Comparison of ENCODE assay signal across 8 cellular contexts in genomic region chr22:38181453-38182200, GRCh38. TPM values are rescaled to one million over a fixed set of nuclear protein-coding genes. Genes with fewer than 3 reads are reported as not detected.
A peak's percentile ranks its signal among the peaks of the same experiment; 100 is the strongest.
DNase-seq lines count a peak whose midpoint lies in the region; ATAC-seq and TF ChIP-seq lines count a peak whose summit lies in the region.

Gene PLA2G6 (minus strand): TSS chr22:38181830. CDS start chr22:38169426, 12,404 bp downstream.

- CTCF ChIA-PET in CD4-positive, alpha-beta memory T cell (lab: Charles Lee; ENCODE audit: partially characterized antibody) = interaction anchor here (0.7 to 1.0 kb wide), 4 partner anchors 33 to 500 kb away, joined by 3 read pairs; partner anchors contain the start of gene TOMM22

- intact Hi-C loops in CD4-positive, alpha-beta memory T cell (cut with micrococcal nuclease) = loop anchor here (1.0 kb wide), 2 partner anchors 20 to 33 kb away; partner anchors contain the start of gene MAFF

- peaks cover 31% of the 10 kb centered on the region for H3K4me1 ChIP-seq in CD4-positive, alpha-beta memory T cell (ENCODE audit: insufficient read depth, low read length)
- H3K4me1 ChIP-seq in ectodermal cell (ENCODE audit: control insufficient read depth, insufficient read depth, low read length) (peaks cover 8% of the 10 kb centered on the region), lung (ENCODE audit: control insufficient read depth in 2 of 2, insufficient read depth in 2 of 2, low read length in 2 of 2) (peaks cover 0 to 9% of the 10 kb centered on the region in 2 donors)

- no peaks in the 10 kb centered on the region for H3K27me3 ChIP-seq in CD4-positive, alpha-beta memory T cell (ENCODE audit: insufficient read depth, low read length)
- no peaks in the 10 kb centered on the region for H3K27me3 ChIP-seq in ectodermal cell (ENCODE audit: control insufficient read depth, insufficient read depth, low read length, poor library complexity, severe bottlenecking)
- H3K27me3 ChIP-seq in lung (ENCODE audit: control insufficient read depth, insufficient read depth) = no peaks in the 10 kb centered on the region

- DNase-seq in CD4-positive, alpha-beta memory T cell = peak; percentile 92 to 95 (median 93)
- DNase-seq in HS-27A (ENCODE audit: low read depth) (peak; percentile 89), NK-92 (lab: John Stamatoyannopoulos, UW; ENCODE audit: unreplicated experiment) (peak; percentile 69), lung (ENCODE audit: low spot score) (peak; percentile 99)
- peak; percentile 89 to 93 for DNase-seq in activated CD8-positive, alpha-beta memory T cell treated with anti-CD3 and anti-CD28 coated beads for 1 hour (ENCODE audit: extremely low read depth in 1 of 2, low read depth in 1 of 2)
- peak; percentile 90 to 94 (median 93) for DNase-seq in stimulated activated CD4-positive, alpha-beta T cell treated with anti-CD3 and anti-CD28 coated beads, TNF-alpha, amount 100 ng/mL, for 4 hours (ENCODE audit: low read depth in 3 of 3)

- H3K4me3 ChIP-seq in CD4-positive, alpha-beta memory T cell (ENCODE audit: low read length in 2 of 2) = peak within 1 kb of the TSS; percentile 66 to 94
- H3K4me3 ChIP-seq in ectodermal cell (ENCODE audit: insufficient read depth, low read depth, low read length) (peak within 1 kb of the TSS; percentile 70), lung (peak within 1 kb of the TSS; percentile 59)

- peaks cover 0 to 3% (median 0%) of the 10 kb centered on the region in 8 donors for H3K9me3 Mint-ChIP-seq in CD4-positive, alpha-beta memory T cell

- no peaks in the 10 kb centered on the region for H3K27me3 Mint-ChIP-seq in CD4-positive, alpha-beta memory T cell

- peaks cover 0 to 19% of the 10 kb centered on the region in 2 donors for H3K36me3 Mint-ChIP-seq in CD4-positive, alpha-beta memory T cell

- H3K36me3 ChIP-seq in CD4-positive, alpha-beta memory T cell (ENCODE audit: insufficient read depth, low read length) = no peaks in the 10 kb centered on the region
- no peaks in the 10 kb centered on the region for H3K36me3 ChIP-seq in ectodermal cell (ENCODE audit: control insufficient read depth, insufficient read depth, low read length)
- no peaks in the 10 kb centered on the region for H3K36me3 ChIP-seq in lung (ENCODE audit: control insufficient read depth in 2 of 2, insufficient read depth in 2 of 2, low read length in 2 of 2)

- POLR2A ChIA-PET in CD4-positive, alpha-beta memory T cell (lab: Charles Lee; ENCODE audit: partially characterized antibody) = interaction anchor here (0.5 to 2.3 kb wide), 10 partner anchors 10 to 217 kb away, joined by 3 to 38 read pairs (median 4); partner anchors contain the start of genes MAFF and PICK1

- H3K4me3 Mint-ChIP-seq in CD4-positive, alpha-beta memory T cell = peak within 1 kb of the TSS; percentile 85 to 98 (median 94)

- TF ChIP-seq CTCF in lung (IDR thresholded peaks at IDR 0.05; ENCODE audit: control extremely low read depth, extremely low read depth) = no peak

- ATAC-seq in GM19467 (IDR thresholded peaks at IDR 0.05; ENCODE audit: unreplicated experiment) (peak; percentile 82), lung (ENCODE audit: insufficient read depth, low FRiP score) (peak; percentile 98)

- H3K27ac ChIP-seq in CD4-positive, alpha-beta memory T cell (ENCODE audit: low read depth, low read length) = peak within 1 kb of the TSS; percentile 71
- peak within 1 kb of the TSS; percentile 76 for H3K27ac ChIP-seq in ectodermal cell (ENCODE audit: insufficient read depth, low read depth, low read length, poor library complexity, severe bottlenecking)
- peak within 1 kb of the TSS; percentile 89 to 95 for H3K27ac ChIP-seq in lung (ENCODE audit: low read depth in 1 of 2, low read length in 1 of 2)

- 6% methylated on average over 48 of the region's 48 CpGs for WGBS in ectodermal cell, 2 experiments
- 0 to 1% methylated on average over 48 of the region's 48 CpGs for WGBS in lung, 2 donors

- H3K9me3 ChIP-seq in CD4-positive, alpha-beta memory T cell (ENCODE audit: control insufficient read depth in 1 of 2, low read length in 2 of 2) = no peaks in the 10 kb centered on the region
- H3K9me3 ChIP-seq in ectodermal cell (ENCODE audit: control insufficient read depth, low read length) = no peaks in the 10 kb centered on the region
- H3K9me3 ChIP-seq in lung (ENCODE audit: control insufficient read depth in 2 of 2, insufficient read depth in 1 of 2, low read length in 1 of 2) = no peaks in the 10 kb centered on the region

- peak within 1 kb of the TSS; percentile 87 to 99 (median 95) for H3K27ac Mint-ChIP-seq in CD4-positive, alpha-beta memory T cell

- peaks cover 26 to 53% (median 39%) of the 10 kb centered on the region in 4 donors for H3K4me1 Mint-ChIP-seq in CD4-positive, alpha-beta memory T cell

RNA-seq across cellular contexts. Expression of gene PLA2G6, which starts in this region (rescaled TPM):
- 100 to 1,000 TPM; 228 to 238 TPM for total RNA-seq in CD4-positive, alpha-beta memory T cell
- polyA plus RNA-seq in CD4-positive, alpha-beta memory T cell = 1 to 10 TPM; 1.1 to 4.7 TPM
- 29.6 TPM for polyA plus RNA-seq in ectodermal cell (2013, experiment 1 of 4)
- polyA plus RNA-seq in ectodermal cell (2013, experiment 2 of 4) = 30.2 TPM
- 24.4 TPM for polyA plus RNA-seq in ectodermal cell (2013, experiment 3 of 4)
- 27.4 TPM for polyA plus RNA-seq in ectodermal cell (2013, experiment 4 of 4)
- total RNA-seq in lung = 10 to 100 TPM; 36.8 to 73.5 TPM
- polyA plus RNA-seq in lung = 10 to 100 TPM; 11.9 to 37.8 TPM

Comparison
In these comparisons a context has a peak if more than half of its experiments do, and no peak if none do; other contexts are left out.
1. Peak in every context shown above with its lines: DNase-seq, ATAC-seq, H3K4me3 ChIP-seq and H3K27ac ChIP-seq.